In genomic region chr2:241268716-241269445, GRCh38 we compare ENCODE assay signal across 11 cellular contexts. TPM values are rescaled to one million over a fixed set of nuclear protein-coding genes. Genes with fewer than 3 reads are reported as not detected.
DNase-seq lines count a peak whose midpoint lies in the region; ATAC-seq and TF ChIP-seq lines count a peak whose summit lies in the region.
"Had no signal": no experiment of that assay in that cellular context is flagged by ENCODE, and none has a peak within 500 bp of the region (broad histone marks: within the 10 kb centered on the region; RNA-seq: fewer than 3 reads in every experiment).

No MANE protein-coding gene starts in this region.

- TF ChIP-seq CTCF in MCF 10A (IDR thresholded peaks at IDR 0.05; ENCODE audit: unreplicated experiment) (no peak), breast epithelium (IDR thresholded peaks at IDR 0.05) (no peak), fibroblast of the aortic adventitia (IDR thresholded peaks at IDR 0.05; ENCODE audit: insufficient read depth, low read length) (no peak)

- H3K9me3 ChIP-seq in breast epithelium (no peaks in the 10 kb centered on the region), T-helper 17 cell (ENCODE audit: control insufficient read depth, low read length, poor library complexity, severe bottlenecking) (no peaks in the 10 kb centered on the region)
- H3K9me3 ChIP-seq: BLaER1, pancreas, thyroid gland had no signal

- intact Hi-C loops in MCF 10A (cut with micrococcal nuclease) (no loop called here), breast epithelium (cut with DNase I; ENCODE audit: low total_unique reads) (no loop called here)

- no TSS peak for BruUV-seq in MCF 10A (replicated peaks; lab: Mats Ljungman, UMichigan)

- no peak for TF ChIP-seq POLR2A in breast epithelium (IDR thresholded peaks at IDR 0.05)

- DNase-seq in MCF 10A (ENCODE audit: unreplicated experiment) = peak; percentile 74
- DNase-seq in breast epithelium (ENCODE audit: low spot score in 2 of 2) = no peak
- DNase-seq in T-helper 17 cell = no peak
- DNase-seq in fibroblast of the aortic adventitia (ENCODE audit: low read depth) = peak; percentile 29
- no peak for DNase-seq in stimulated activated naive B cell treated with anti-CD40 and anti-IgM and Interleukin-4, amounts not matched to agents 10 μg/mL and 1 μg/mL and 100 μg/mL, for 72 hours
- no peak for DNase-seq in DMS153 treated with DMSO at 0.1 percent for 48 hours (lab: John Stamatoyannopoulos, UW; ENCODE audit: unreplicated experiment)
- no peak for DNase-seq in NCI-H1417 (lab: John Stamatoyannopoulos, UW)

- H3K36me3 ChIP-seq in breast epithelium = no peaks in the 10 kb centered on the region

- peaks cover 9 to 29% of the 10 kb centered on the region in 2 donors for H3K4me1 ChIP-seq in breast epithelium

- CTCF ChIA-PET in MCF 10A (lab: Yijun Ruan, JAX) = interaction anchor here (0.8 kb wide), 1 partner anchor 122 kb away, joined by 3 read pairs; no protein-coding TSS in a partner anchor

- no peak overlapping the region for H3K27ac ChIP-seq in breast epithelium
- H3K27ac ChIP-seq: BLaER1, pancreas, thyroid gland had no signal

- no peak overlapping the region for H3K4me3 ChIP-seq in breast epithelium
- H3K4me3 ChIP-seq in fibroblast of the aortic adventitia (ENCODE audit: low read depth, low read length) = peak overlapping the region; percentile 10
- H3K4me3 ChIP-seq: BLaER1, thyroid gland had no signal

- H3K9me3 Mint-ChIP-seq in MCF 10A (ENCODE audit: unreplicated experiment) = no peaks in the 10 kb centered on the region
- no peaks in the 10 kb centered on the region for H3K9me3 Mint-ChIP-seq in stimulated activated naive B cell treated with anti-CD40 and anti-IgM and Interleukin-4, amounts not matched to agents 10 μg/mL and 1 μg/mL and 100 μg/mL, for 72 hours

- H3K27me3 Mint-ChIP-seq in MCF 10A (ENCODE audit: insufficient read depth, unreplicated experiment) = no peaks in the 10 kb centered on the region
- H3K27me3 Mint-ChIP-seq in T-helper 17 cell = no peaks in the 10 kb centered on the region
- no peaks in the 10 kb centered on the region for H3K27me3 Mint-ChIP-seq in stimulated activated naive B cell treated with anti-CD40 and anti-IgM and Interleukin-4, amounts not matched to agents 10 μg/mL and 1 μg/mL and 100 μg/mL, for 72 hours

- ATAC-seq in T-helper 17 cell = no peak
- ATAC-seq in stimulated activated naive B cell treated with anti-CD40 and anti-IgM and Interleukin-4, amounts not matched to agents 10 μg/mL and 1 μg/mL and 100 μg/mL, for 72 hours (replicated peaks) = no peak
- no peak for ATAC-seq in GM21529 (IDR thresholded peaks at IDR 0.05; ENCODE audit: unreplicated experiment)

- H3K4me3 Mint-ChIP-seq in MCF 10A (ENCODE audit: unreplicated experiment) (peak overlapping the region; percentile 40), T-helper 17 cell (no peak overlapping the region)
- no peak overlapping the region for H3K4me3 Mint-ChIP-seq in stimulated activated naive B cell treated with anti-CD40 and anti-IgM and Interleukin-4, amounts not matched to agents 10 μg/mL and 1 μg/mL and 100 μg/mL, for 72 hours

- H3K36me3 Mint-ChIP-seq in MCF 10A (ENCODE audit: insufficient read depth, unreplicated experiment) (peaks cover 65% of the 10 kb centered on the region), T-helper 17 cell (ENCODE audit: low read depth) (peaks cover 4% of the 10 kb centered on the region)
- H3K36me3 Mint-ChIP-seq in stimulated activated naive B cell treated with anti-CD40 and anti-IgM and Interleukin-4, amounts not matched to agents 10 μg/mL and 1 μg/mL and 100 μg/mL, for 72 hours = peaks cover 19 to 46% of the 10 kb centered on the region in 2 donors

- H3K27me3 ChIP-seq in breast epithelium = no peaks in the 10 kb centered on the region
- H3K27me3 ChIP-seq: pancreas, thyroid gland had no signal

- H3K4me1 Mint-ChIP-seq in MCF 10A (ENCODE audit: insufficient read depth, unreplicated experiment) (peaks cover 48% of the 10 kb centered on the region), T-helper 17 cell (peaks cover 36% of the 10 kb centered on the region)
- peaks cover 40 to 57% of the 10 kb centered on the region in 2 donors for H3K4me1 Mint-ChIP-seq in stimulated activated naive B cell treated with anti-CD40 and anti-IgM and Interleukin-4, amounts not matched to agents 10 μg/mL and 1 μg/mL and 100 μg/mL, for 72 hours

- POLR2A ChIA-PET in MCF 10A (lab: Yijun Ruan, JAX) = interaction anchor here (0.8 to 5.5 kb wide), 5 partner anchors 9 to 57 kb away, joined by 3 to 38 read pairs (median 3); partner anchors contain the start of genes HDLBP and SEPTIN2

- H3K27ac Mint-ChIP-seq in MCF 10A (ENCODE audit: low read depth, unreplicated experiment) = no peak overlapping the region
- peak overlapping the region; percentile 72 for H3K27ac Mint-ChIP-seq in T-helper 17 cell
- H3K27ac Mint-ChIP-seq in stimulated activated naive B cell treated with anti-CD40 and anti-IgM and Interleukin-4, amounts not matched to agents 10 μg/mL and 1 μg/mL and 100 μg/mL, for 72 hours = peak overlapping the region; percentile 1

RNA-seq across cellular contexts. Expression of gene HDLBP, which starts 46.6 kb away (rescaled TPM):
- total RNA-seq in MCF 10A (2022) (670 and 743 TPM in 2 replicates), breast epithelium (100 to 1,000 TPM; 339 to 515 (median 383) TPM), T-helper 17 cell (100 to 1,000 TPM; 136 to 175 TPM), fibroblast of the aortic adventitia (ENCODE audit: low replicate concordance) (929 and 1,195 TPM in 2 replicates)

RNA-seq across cellular contexts. Expression of gene SEPTIN2, which starts 46.8 kb away (rescaled TPM):
- total RNA-seq in MCF 10A (2022) (254 and 271 TPM in 2 replicates), breast epithelium (100 to 1,000 TPM; 298 to 321 (median 299) TPM), T-helper 17 cell (100 to 1,000 TPM; 190 to 216 TPM), fibroblast of the aortic adventitia (ENCODE audit: low replicate concordance) (472 and 546 TPM in 2 replicates)

Comparison
In these comparisons a context has a peak if more than half of its experiments do, and no peak if none do; other contexts are left out.
1. DNase-seq: peak in MCF 10A (single experiment) and fibroblast of the aortic adventitia (single experiment); none in breast epithelium (0 of 2), T-helper 17 cell (0 of 3), stimulated activated naive B cell treated with anti-CD40 and anti-IgM and Interleukin-4, amounts not matched to agents 10 μg/mL and 1 μg/mL and 100 μg/mL, for 72 hours (single experiment), DMS153 treated with DMSO at 0.1 percent for 48 hours (single experiment) and NCI-H1417 (0 of 3).